ENCODE assay signal across 6 cellular contexts in genomic region chr11:61962213-61963015, GRCh38. TPM values are rescaled to one million over a fixed set of nuclear protein-coding genes. Genes with fewer than 3 reads are reported as not detected.
DNase-seq lines count a peak whose midpoint lies in the region; ATAC-seq lines count a peak whose summit lies in the region.

No MANE protein-coding gene starts in this region.

- DNase-seq in CD1c-positive myeloid dendritic cell (ENCODE audit: extremely low spot score) (peak; percentile 18), amniotic epithelial cell (ENCODE audit: low read depth) (peak; percentile 63), myocyte (ENCODE audit: low read depth) (peak; percentile 58), DMS53 (lab: John Stamatoyannopoulos, UW) (no peak)

- ATAC-seq in HG03039 (IDR thresholded peaks at IDR 0.05; ENCODE audit: unreplicated experiment) (no peak), GM21786 (IDR thresholded peaks at IDR 0.05; ENCODE audit: unreplicated experiment) (no peak)

RNA-seq across cellular contexts. Expression of gene FTH1, which starts 5.0 kb away (rescaled TPM):
- total RNA-seq in myocyte, result 436 and 518 TPM in 2 replicates
- polyA plus RNA-seq in myocyte (2012), result 11,787 TPM

RNA-seq across cellular contexts. Expression of gene BEST1, which starts 12.3 kb away (rescaled TPM):
- 1.7 and 1.8 TPM in 2 replicates for total RNA-seq in myocyte
- 6.8 TPM for polyA plus RNA-seq in myocyte (2012)

RNA-seq across cellular contexts. Expression of gene RAB3IL1, which starts 45.0 kb away (rescaled TPM):
- 3.0 and 4.3 TPM in 2 replicates for total RNA-seq in myocyte
- polyA plus RNA-seq in myocyte (2012), result 8.1 TPM
